1 cellular context compared by ENCODE assay signal in the genomic region with DNA sequence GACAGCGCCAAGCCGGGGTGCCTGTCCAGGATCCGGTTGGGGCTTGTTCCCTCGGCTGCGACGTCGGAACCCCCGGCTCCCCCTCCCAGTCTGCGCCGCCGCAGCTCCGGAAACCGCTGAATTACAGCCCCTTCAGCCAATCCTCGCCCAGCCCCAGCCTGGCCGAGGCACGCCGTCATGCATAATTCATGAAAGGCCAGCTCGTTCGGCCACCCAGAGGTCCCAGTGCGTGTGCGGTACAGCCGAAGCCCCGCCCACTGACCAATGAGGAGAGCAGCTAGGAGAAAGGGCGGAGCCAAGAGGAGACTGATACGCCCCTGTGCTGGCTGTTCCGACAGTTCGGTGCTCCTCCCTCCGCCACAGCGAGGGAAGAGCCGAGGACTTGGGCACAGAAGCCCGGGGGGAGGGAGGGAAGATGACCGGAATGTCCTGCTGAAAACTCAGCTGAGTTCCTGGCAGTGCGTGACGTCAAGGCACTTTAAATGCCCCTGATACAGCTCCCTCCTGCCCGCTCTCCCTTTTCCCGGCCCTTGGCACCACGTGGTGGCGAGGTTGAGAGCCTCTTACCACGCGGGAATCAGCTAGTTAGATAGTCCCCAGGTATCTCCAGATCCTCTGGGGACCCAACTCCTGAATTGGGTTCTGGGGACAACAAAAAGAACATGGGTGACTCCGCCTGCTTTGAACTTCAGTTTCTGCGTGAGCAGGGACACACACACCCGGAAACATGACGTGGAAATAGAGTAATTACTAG.
TF ChIP-seq lines count a peak whose summit lies in the region.

A gene (minus strand): TSS at position 62 of the 754 bp plus-strand sequence. CDS start 39,926 bp downstream, outside the sequence.

TF ChIP-seq in HepG2, 621 proteins besides CTCF, POLR2A, EP300 and RAD21 (continued from another document and continues in another):
- TF ChIP-seq, protein P1, sequence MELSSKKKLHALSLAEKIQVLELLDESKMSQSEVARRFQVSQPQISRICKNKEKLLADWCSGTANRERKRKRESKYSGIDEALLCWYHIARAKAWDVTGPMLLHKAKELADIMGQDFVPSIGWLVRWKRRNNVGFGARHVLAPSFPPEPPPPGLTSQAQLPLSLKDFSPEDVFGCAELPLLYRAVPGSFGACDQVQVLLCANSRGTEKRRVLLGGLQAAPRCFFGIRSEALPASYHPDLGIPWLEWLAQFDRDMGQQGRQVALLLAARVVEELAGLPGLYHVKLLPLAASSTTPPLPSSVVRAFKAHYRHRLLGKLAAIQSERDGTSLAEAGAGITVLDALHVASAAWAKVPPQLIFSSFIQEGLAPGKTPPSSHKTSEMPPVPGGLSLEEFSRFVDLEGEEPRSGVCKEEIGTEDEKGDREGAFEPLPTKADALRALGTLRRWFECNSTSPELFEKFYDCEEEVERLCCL (CRISPR knock-in tag; IDR thresholded peaks at IDR 0.05; ENCODE audit: borderline replicate concordance): peak; percentile 98; the same call in 1 of the 2 replicates
- TF ChIP-seq THYN1 (CRISPR knock-in tag; IDR thresholded peaks at IDR 0.05; ENCODE audit: borderline replicate concordance, low read depth) (0 out of 2 replicates have a peak, but pooled peaks have one; percentile 81), RFX5 (IDR thresholded peaks at IDR 0.05; ENCODE audit: low read depth, low read length) (peak; percentile 72; the same call in 1 of the 2 replicates), RCOR2 (CRISPR knock-in tag; IDR thresholded peaks at IDR 0.05) (peak; percentile 85), ZNF484 (CRISPR knock-in tag; IDR thresholded peaks at IDR 0.05; ENCODE audit: borderline replicate concordance, low read depth) (peak; percentile 82; the same call in 1 of the 2 replicates), ZNF431 (CRISPR knock-in tag; IDR thresholded peaks at IDR 0.05; ENCODE audit: borderline replicate concordance, low read depth) (peak; percentile 95; the same call in 1 of the 2 replicates), MEIS2 (CRISPR knock-in tag; IDR thresholded peaks at IDR 0.05) (peak; percentile 93), ZNF446 (CRISPR knock-in tag; IDR thresholded peaks at IDR 0.05) (0 out of 2 replicates have a peak, but pooled peaks have one; percentile 17), NCOA2 (CRISPR knock-in tag; IDR thresholded peaks at IDR 0.05) (peak; percentile 100), MEF2D (CRISPR knock-in tag; IDR thresholded peaks at IDR 0.05) (peak; percentile 98), ZNF468 (CRISPR knock-in tag; IDR thresholded peaks at IDR 0.05) (no peak), HDAC1 (CRISPR knock-in tag; IDR thresholded peaks at IDR 0.05) (peak; percentile 97), HES4 (CRISPR knock-in tag; IDR thresholded peaks at IDR 0.05; ENCODE audit: borderline replicate concordance) (peak; percentile 70; the same call in 1 of the 2 replicates), ZSCAN29 (CRISPR knock-in tag; conservative IDR thresholded peaks at IDR 0.05) (no peak; the same call in 1 of the 2 replicates), ZFAT (CRISPR knock-in tag; conservative IDR thresholded peaks at IDR 0.05) (no peak), ARNT (IDR thresholded peaks at IDR 0.05) (no peak), PLRG1 (conservative IDR thresholded peaks at IDR 0.05) (no peak), ZNF766 (CRISPR knock-in tag; IDR thresholded peaks at IDR 0.05; ENCODE audit: borderline replicate concordance) (peak; percentile 93), ZNF253 (CRISPR knock-in tag; IDR thresholded peaks at IDR 0.05; ENCODE audit: borderline replicate concordance) (peak; percentile 98; the same call in 1 of the 2 replicates), ZSCAN30 (CRISPR knock-in tag; IDR thresholded peaks at IDR 0.05) (no peak), ZNF34 (CRISPR knock-in tag; IDR thresholded peaks at IDR 0.05; ENCODE audit: borderline replicate concordance) (peak; percentile 98), FIP1L1 (IDR thresholded peaks at IDR 0.05; ENCODE audit: borderline replicate concordance, insufficient read depth, low read depth, low read length) (peak; percentile 95; the same call in 1 of the 2 replicates), ARID2 (CRISPR knock-in tag; IDR thresholded peaks at IDR 0.05; ENCODE audit: borderline replicate concordance) (peak; percentile 100), ZNF441 (CRISPR knock-in tag; IDR thresholded peaks at IDR 0.05; ENCODE audit: borderline replicate concordance) (peak; percentile 48), YEATS4 (CRISPR knock-in tag; IDR thresholded peaks at IDR 0.05; ENCODE audit: borderline replicate concordance) (peak; percentile 92), HOXA7 (CRISPR knock-in tag; IDR thresholded peaks at IDR 0.05) (no peak)
- TF ChIP-seq, protein P2, sequence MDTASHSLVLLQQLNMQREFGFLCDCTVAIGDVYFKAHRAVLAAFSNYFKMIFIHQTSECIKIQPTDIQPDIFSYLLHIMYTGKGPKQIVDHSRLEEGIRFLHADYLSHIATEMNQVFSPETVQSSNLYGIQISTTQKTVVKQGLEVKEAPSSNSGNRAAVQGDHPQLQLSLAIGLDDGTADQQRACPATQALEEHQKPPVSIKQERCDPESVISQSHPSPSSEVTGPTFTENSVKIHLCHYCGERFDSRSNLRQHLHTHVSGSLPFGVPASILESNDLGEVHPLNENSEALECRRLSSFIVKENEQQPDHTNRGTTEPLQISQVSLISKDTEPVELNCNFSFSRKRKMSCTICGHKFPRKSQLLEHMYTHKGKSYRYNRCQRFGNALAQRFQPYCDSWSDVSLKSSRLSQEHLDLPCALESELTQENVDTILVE (CRISPR knock-in tag; IDR thresholded peaks at IDR 0.05): peak; percentile 99
- TF ChIP-seq, protein P3, sequence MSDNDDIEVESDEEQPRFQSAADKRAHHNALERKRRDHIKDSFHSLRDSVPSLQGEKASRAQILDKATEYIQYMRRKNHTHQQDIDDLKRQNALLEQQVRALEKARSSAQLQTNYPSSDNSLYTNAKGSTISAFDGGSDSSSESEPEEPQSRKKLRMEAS (IDR thresholded peaks at IDR 0.05): peak; percentile 99
- TF ChIP-seq, protein P4, sequence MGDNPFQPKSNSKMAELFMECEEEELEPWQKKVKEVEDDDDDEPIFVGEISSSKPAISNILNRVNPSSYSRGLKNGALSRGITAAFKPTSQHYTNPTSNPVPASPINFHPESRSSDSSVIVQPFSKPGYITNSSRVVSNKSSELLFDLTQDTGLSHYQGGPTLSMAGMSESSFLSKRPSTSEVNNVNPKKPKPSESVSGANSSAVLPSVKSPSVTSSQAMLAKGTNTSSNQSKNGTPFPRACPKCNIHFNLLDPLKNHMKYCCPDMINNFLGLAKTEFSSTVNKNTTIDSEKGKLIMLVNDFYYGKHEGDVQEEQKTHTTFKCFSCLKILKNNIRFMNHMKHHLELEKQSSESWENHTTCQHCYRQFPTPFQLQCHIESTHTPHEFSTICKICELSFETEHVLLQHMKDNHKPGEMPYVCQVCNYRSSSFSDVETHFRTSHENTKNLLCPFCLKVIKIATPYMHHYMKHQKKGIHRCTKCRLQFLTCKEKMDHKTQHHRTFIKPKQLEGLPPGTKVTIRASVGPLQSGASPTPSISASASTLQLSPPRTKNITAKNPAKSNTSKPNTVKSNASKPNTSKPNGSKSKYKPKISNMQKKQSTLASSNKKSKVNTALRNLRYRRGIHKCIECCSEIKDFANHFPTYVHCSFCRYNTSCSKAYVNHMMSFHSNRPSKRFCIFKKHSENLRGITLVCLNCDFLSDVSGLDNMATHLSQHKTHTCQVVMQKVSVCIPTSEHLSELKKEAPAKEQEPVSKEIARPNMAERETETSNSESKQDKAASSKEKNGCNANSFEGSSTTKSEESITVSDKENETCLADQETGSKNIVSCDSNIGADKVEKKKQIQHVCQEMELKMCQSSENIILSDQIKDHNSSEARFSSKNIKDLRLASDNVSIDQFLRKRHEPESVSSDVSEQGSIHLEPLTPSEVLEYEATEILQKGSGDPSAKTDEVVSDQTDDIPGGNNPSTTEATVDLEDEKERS (CRISPR knock-in tag; IDR thresholded peaks at IDR 0.05): peak; percentile 99
- TF ChIP-seq, protein P5, sequence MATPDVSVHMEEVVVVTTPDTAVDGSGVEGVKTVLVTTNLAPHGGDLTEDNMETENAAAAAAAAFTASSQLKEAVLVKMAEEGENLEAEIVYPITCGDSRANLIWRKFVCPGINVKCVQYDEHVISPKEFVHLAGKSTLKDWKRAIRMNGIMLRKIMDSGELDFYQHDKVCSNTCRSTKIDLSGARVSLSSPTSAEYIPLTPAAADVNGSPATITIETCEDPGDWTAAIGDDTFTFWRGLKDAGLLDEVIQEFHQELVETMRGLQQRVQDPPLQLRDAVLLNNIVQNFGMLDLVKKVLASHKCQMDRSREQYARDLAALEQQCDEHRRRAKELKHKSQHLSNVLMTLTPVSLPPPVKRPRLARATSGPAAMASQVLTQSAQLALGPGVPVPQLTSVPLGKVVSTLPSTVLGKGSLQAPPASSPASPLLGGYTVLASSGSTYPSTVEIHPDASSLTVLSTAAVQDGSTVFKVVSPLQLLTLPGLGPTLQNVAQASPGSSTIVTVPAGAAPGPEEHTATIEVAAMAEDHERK (CRISPR knock-in tag; IDR thresholded peaks at IDR 0.05; ENCODE audit: low read depth): no peak; the same call in 1 of the 2 replicates
- TF ChIP-seq, protein P6, sequence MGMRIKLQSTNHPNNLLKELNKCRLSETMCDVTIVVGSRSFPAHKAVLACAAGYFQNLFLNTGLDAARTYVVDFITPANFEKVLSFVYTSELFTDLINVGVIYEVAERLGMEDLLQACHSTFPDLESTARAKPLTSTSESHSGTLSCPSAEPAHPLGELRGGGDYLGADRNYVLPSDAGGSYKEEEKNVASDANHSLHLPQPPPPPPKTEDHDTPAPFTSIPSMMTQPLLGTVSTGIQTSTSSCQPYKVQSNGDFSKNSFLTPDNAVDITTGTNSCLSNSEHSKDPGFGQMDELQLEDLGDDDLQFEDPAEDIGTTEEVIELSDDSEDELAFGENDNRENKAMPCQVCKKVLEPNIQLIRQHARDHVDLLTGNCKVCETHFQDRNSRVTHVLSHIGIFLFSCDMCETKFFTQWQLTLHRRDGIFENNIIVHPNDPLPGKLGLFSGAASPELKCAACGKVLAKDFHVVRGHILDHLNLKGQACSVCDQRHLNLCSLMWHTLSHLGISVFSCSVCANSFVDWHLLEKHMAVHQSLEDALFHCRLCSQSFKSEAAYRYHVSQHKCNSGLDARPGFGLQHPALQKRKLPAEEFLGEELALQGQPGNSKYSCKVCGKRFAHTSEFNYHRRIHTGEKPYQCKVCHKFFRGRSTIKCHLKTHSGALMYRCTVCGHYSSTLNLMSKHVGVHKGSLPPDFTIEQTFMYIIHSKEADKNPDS (CRISPR knock-in tag; IDR thresholded peaks at IDR 0.05): 0 out of 2 replicates have a peak, but pooled peaks have one; percentile 64
- TF ChIP-seq, protein P7, sequence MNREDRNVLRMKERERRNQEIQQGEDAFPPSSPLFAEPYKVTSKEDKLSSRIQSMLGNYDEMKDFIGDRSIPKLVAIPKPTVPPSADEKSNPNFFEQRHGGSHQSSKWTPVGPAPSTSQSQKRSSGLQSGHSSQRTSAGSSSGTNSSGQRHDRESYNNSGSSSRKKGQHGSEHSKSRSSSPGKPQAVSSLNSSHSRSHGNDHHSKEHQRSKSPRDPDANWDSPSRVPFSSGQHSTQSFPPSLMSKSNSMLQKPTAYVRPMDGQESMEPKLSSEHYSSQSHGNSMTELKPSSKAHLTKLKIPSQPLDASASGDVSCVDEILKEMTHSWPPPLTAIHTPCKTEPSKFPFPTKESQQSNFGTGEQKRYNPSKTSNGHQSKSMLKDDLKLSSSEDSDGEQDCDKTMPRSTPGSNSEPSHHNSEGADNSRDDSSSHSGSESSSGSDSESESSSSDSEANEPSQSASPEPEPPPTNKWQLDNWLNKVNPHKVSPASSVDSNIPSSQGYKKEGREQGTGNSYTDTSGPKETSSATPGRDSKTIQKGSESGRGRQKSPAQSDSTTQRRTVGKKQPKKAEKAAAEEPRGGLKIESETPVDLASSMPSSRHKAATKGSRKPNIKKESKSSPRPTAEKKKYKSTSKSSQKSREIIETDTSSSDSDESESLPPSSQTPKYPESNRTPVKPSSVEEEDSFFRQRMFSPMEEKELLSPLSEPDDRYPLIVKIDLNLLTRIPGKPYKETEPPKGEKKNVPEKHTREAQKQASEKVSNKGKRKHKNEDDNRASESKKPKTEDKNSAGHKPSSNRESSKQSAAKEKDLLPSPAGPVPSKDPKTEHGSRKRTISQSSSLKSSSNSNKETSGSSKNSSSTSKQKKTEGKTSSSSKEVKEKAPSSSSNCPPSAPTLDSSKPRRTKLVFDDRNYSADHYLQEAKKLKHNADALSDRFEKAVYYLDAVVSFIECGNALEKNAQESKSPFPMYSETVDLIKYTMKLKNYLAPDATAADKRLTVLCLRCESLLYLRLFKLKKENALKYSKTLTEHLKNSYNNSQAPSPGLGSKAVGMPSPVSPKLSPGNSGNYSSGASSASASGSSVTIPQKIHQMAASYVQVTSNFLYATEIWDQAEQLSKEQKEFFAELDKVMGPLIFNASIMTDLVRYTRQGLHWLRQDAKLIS (CRISPR knock-in tag; IDR thresholded peaks at IDR 0.05): 0 out of 2 replicates have a peak, but pooled peaks have one; percentile 44
- TF ChIP-seq, protein P8, sequence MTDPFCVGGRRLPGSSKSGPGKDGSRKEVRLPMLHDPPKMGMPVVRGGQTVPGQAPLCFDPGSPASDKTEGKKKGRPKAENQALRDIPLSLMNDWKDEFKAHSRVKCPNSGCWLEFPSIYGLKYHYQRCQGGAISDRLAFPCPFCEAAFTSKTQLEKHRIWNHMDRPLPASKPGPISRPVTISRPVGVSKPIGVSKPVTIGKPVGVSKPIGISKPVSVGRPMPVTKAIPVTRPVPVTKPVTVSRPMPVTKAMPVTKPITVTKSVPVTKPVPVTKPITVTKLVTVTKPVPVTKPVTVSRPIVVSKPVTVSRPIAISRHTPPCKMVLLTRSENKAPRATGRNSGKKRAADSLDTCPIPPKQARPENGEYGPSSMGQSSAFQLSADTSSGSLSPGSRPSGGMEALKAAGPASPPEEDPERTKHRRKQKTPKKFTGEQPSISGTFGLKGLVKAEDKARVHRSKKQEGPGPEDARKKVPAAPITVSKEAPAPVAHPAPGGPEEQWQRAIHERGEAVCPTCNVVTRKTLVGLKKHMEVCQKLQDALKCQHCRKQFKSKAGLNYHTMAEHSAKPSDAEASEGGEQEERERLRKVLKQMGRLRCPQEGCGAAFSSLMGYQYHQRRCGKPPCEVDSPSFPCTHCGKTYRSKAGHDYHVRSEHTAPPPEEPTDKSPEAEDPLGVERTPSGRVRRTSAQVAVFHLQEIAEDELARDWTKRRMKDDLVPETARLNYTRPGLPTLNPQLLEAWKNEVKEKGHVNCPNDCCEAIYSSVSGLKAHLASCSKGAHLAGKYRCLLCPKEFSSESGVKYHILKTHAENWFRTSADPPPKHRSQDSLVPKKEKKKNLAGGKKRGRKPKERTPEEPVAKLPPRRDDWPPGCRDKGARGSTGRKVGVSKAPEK (CRISPR knock-in tag; IDR thresholded peaks at IDR 0.05; ENCODE audit: borderline replicate concordance): peak; percentile 94; the same call in 1 of the 2 replicates
- TF ChIP-seq, protein P9, sequence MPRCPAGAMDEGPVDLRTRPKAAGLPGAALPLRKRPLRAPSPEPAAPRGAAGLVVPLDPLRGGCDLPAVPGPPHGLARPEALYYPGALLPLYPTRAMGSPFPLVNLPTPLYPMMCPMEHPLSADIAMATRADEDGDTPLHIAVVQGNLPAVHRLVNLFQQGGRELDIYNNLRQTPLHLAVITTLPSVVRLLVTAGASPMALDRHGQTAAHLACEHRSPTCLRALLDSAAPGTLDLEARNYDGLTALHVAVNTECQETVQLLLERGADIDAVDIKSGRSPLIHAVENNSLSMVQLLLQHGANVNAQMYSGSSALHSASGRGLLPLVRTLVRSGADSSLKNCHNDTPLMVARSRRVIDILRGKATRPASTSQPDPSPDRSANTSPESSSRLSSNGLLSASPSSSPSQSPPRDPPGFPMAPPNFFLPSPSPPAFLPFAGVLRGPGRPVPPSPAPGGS (CRISPR knock-in tag; IDR thresholded peaks at IDR 0.05): peak; percentile 99; the same call in 1 of the 2 replicates
